1 cellular context compared by ENCODE assay signal in the genomic region with DNA sequence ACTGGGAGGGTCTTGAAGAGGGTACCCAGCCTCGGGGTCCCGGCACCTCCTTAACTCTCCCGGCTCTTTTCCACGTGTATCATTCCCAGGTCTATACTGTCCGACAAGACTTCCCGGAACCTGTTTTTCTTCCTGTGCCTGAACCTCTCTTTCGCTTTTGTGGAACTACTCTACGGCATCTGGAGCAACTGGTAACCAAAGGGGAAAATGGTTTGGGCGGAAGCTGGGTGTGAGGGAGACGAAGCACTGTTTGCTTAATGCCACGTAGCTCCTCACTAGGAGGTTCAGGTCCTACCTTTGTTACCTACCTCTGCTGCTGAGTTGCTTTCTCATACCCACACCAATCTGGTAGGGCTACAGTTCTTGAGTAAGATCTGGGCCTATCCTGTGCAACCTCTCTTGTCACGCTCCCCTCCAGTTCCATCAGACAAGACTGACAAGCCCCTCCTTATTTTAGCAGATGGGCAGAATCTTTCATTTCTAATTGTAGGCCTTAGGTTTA.
A peak's percentile ranks its signal among the peaks of the same experiment; 100 is the strongest.
TF ChIP-seq lines count a peak whose summit lies in the region.

No MANE protein-coding gene starts in this region.

TF ChIP-seq in GM12878, 131 proteins besides CTCF, POLR2A, EP300 and RAD21 (continued from another document):
- TF ChIP-seq, protein P1, sequence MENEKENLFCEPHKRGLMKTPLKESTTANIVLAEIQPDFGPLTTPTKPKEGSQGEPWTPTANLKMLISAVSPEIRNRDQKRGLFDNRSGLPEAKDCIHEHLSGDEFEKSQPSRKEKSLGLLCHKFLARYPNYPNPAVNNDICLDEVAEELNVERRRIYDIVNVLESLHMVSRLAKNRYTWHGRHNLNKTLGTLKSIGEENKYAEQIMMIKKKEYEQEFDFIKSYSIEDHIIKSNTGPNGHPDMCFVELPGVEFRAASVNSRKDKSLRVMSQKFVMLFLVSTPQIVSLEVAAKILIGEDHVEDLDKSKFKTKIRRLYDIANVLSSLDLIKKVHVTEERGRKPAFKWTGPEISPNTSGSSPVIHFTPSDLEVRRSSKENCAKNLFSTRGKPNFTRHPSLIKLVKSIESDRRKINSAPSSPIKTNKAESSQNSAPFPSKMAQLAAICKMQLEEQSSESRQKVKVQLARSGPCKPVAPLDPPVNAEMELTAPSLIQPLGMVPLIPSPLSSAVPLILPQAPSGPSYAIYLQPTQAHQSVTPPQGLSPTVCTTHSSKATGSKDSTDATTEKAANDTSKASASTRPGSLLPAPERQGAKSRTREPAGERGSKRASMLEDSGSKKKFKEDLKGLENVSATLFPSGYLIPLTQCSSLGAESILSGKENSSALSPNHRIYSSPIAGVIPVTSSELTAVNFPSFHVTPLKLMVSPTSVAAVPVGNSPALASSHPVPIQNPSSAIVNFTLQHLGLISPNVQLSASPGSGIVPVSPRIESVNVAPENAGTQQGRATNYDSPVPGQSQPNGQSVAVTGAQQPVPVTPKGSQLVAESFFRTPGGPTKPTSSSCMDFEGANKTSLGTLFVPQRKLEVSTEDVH (IDR thresholded peaks at IDR 0.05; ENCODE audit: low read depth, partially characterized antibody) = no peak
- no peak for TF ChIP-seq RFX5 (IDR thresholded peaks at IDR 0.05; ENCODE audit: low read depth, low read length)
- TF ChIP-seq, protein P2, sequence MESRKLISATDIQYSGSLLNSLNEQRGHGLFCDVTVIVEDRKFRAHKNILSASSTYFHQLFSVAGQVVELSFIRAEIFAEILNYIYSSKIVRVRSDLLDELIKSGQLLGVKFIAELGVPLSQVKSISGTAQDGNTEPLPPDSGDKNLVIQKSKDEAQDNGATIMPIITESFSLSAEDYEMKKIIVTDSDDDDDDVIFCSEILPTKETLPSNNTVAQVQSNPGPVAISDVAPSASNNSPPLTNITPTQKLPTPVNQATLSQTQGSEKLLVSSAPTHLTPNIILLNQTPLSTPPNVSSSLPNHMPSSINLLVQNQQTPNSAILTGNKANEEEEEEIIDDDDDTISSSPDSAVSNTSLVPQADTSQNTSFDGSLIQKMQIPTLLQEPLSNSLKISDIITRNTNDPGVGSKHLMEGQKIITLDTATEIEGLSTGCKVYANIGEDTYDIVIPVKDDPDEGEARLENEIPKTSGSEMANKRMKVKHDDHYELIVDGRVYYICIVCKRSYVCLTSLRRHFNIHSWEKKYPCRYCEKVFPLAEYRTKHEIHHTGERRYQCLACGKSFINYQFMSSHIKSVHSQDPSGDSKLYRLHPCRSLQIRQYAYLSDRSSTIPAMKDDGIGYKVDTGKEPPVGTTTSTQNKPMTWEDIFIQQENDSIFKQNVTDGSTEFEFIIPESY (IDR thresholded peaks at IDR 0.05) = no peak
- peak; percentile 95 for TF ChIP-seq POLR2AphosphoS5 (IDR thresholded peaks at IDR 0.05; ENCODE audit: low read length)
- TF ChIP-seq RAD51 (IDR thresholded peaks at IDR 0.05) = 0 out of 2 replicates have a peak, but pooled peaks have one; percentile 11
- TF ChIP-seq CREM (IDR thresholded peaks at IDR 0.05; ENCODE audit: low read depth) = peak; percentile 32; the same call in 1 of the 2 replicates
- TF ChIP-seq BCL11A (IDR thresholded peaks at IDR 0.05; ENCODE audit: low read depth, low read length) = no peak
- TF ChIP-seq IKZF1 (conservative IDR thresholded peaks at IDR 0.05) = no peak
- 0 out of 2 replicates have a peak, but pooled peaks have one; percentile 4 for TF ChIP-seq MXI1 (IDR thresholded peaks at IDR 0.05; ENCODE audit: low read depth, low read length)
- no peak for TF ChIP-seq EZH2 (IDR thresholded peaks at IDR 0.05; ENCODE audit: borderline replicate concordance, control insufficient read depth, low read depth, low read length)
- TF ChIP-seq CREB1 (IDR thresholded peaks at IDR 0.05; ENCODE audit: low read depth) = peak; percentile 22; the same call in 1 of the 2 replicates
- no peak for TF ChIP-seq LARP7 (IDR thresholded peaks at IDR 0.05)
- TF ChIP-seq, protein P3, sequence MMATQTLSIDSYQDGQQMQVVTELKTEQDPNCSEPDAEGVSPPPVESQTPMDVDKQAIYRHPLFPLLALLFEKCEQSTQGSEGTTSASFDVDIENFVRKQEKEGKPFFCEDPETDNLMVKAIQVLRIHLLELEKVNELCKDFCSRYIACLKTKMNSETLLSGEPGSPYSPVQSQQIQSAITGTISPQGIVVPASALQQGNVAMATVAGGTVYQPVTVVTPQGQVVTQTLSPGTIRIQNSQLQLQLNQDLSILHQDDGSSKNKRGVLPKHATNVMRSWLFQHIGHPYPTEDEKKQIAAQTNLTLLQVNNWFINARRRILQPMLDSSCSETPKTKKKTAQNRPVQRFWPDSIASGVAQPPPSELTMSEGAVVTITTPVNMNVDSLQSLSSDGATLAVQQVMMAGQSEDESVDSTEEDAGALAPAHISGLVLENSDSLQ (IDR thresholded peaks at IDR 0.05) = peak; percentile 86
- TF ChIP-seq TCF7 (IDR thresholded peaks at IDR 0.05; ENCODE audit: borderline replicate concordance) = no peak
- TF ChIP-seq ATF7 (IDR thresholded peaks at IDR 0.05; ENCODE audit: low read depth) = no peak
- TF ChIP-seq DPF2 (IDR thresholded peaks at IDR 0.05) = no peak
- no peak for TF ChIP-seq SMC3 (IDR thresholded peaks at IDR 0.05; ENCODE audit: borderline replicate concordance, low read length)
- no peak for TF ChIP-seq SP1 (IDR thresholded peaks at IDR 0.05; ENCODE audit: low read depth, low read length)
- 0 out of 2 replicates have a peak, but pooled peaks have one; percentile 19 for TF ChIP-seq NFIC (IDR thresholded peaks at IDR 0.05; ENCODE audit: low read depth, low read length)
- TF ChIP-seq, protein P4, sequence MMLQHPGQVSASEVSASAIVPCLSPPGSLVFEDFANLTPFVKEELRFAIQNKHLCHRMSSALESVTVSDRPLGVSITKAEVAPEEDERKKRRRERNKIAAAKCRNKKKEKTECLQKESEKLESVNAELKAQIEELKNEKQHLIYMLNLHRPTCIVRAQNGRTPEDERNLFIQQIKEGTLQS (IDR thresholded peaks at IDR 0.05; ENCODE audit: borderline replicate concordance, extremely low read depth, low read depth, low read length) = no peak
- TF ChIP-seq PAX8 (IDR thresholded peaks at IDR 0.05) = no peak
- TF ChIP-seq ZBED1 (IDR thresholded peaks at IDR 0.05; ENCODE audit: borderline replicate concordance) = 0 out of 2 replicates have a peak, but pooled peaks have one; percentile 8
